In genomic region chr14:24483604-24484252, GRCh38 we compare ENCODE assay signal across 1 cellular context.
TF ChIP-seq lines count a peak whose summit lies in the region.

No MANE protein-coding gene starts in this region.

TF ChIP-seq in IMR-90, 13 proteins besides CTCF, POLR2A, EP300 and RAD21 (continued from another document):
- TF ChIP-seq CEBPB (IDR thresholded peaks at IDR 0.05; ENCODE audit: low read depth, low read length) (no peak), ELK1 (IDR thresholded peaks at IDR 0.05; ENCODE audit: borderline replicate concordance, low read depth, low read length) (no peak), MAFK (IDR thresholded peaks at IDR 0.05; ENCODE audit: low read depth, low read length) (no peak), FOS (IDR thresholded peaks at IDR 0.05; ENCODE audit: low read depth, low read length) (no peak), BHLHE40 (IDR thresholded peaks at IDR 0.05; ENCODE audit: low read depth, low read length) (no peak), MAZ (IDR thresholded peaks at IDR 0.05; ENCODE audit: borderline replicate concordance, low read depth, low read length) (no peak), NFE2L2 (IDR thresholded peaks at IDR 0.05; ENCODE audit: low read depth, low read length) (no peak), SMC3 (IDR thresholded peaks at IDR 0.05; ENCODE audit: low read depth, low read length) (no peak), RCOR1 (IDR thresholded peaks at IDR 0.05; ENCODE audit: insufficient replicate concordance, low read length) (no peak), RFX5 (IDR thresholded peaks at IDR 0.05; ENCODE audit: low read depth, low read length) (no peak), MXI1 (IDR thresholded peaks at IDR 0.05; ENCODE audit: borderline replicate concordance, low read depth, low read length) (no peak)
